12 cellular contexts compared by ENCODE assay signal in the genomic region with DNA sequence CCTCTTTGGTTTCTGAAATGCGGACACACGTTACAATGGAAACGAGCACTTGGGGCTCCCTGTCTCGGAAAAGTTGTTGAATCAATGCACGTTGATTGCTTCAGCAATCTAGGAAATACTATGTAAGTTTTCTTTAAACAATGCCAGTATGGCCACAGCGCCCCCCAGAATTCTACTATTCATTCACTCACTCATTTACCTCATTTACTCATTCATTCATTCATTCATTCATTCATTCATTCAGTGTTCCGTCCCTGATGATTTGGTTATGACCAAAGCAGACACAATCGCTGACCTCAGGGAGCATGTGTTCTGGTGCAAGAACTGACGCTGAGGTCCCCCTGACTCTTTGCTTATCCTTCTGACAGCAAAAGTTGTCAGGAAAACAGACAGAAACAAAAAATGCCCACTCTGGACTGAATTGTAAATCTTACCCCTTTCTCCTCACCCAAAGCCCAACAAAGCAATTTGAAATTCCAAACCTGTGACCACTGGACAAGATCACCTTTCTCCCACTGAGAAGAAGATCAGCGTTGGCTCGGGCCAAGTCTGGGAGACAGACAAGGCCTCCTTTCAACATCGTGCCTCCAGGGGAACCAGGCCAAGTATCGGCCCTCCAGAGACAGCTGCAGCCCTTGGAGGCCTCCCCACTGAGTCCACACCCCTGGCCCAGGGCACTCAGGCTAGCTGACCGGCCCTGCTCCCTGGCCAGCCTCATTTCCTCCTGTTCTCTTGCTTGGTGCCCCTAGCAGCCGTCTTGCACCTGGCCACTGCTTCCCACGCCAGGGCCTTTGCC.
"Had no signal": no experiment of that assay in that cellular context is flagged by ENCODE, and none has a peak within 500 bp of the region (broad histone marks: within the 10 kb centered on the region; RNA-seq: fewer than 3 reads in every experiment).

No MANE protein-coding gene starts in this region.

- H3K27me3 ChIP-seq: adrenal gland, esophagus muscularis mucosa, right atrium auricular region, suprapubic skin, transverse colon had no signal

- H3K36me3 ChIP-seq: adrenal gland, esophagus muscularis mucosa, right atrium auricular region, suprapubic skin, transverse colon, WERI-Rb-1 had no signal

- H3K27ac ChIP-seq: adrenal gland, esophagus muscularis mucosa, right atrium auricular region, skin epidermis, suprapubic skin, transverse colon, WERI-Rb-1 had no signal

- H3K4me3 ChIP-seq: adrenal gland, esophagus muscularis mucosa, right atrium auricular region, skin epidermis, suprapubic skin, transverse colon had no signal

- DNase-seq: activated CD4-positive, alpha-beta T cell treated with anti-CD3 and anti-CD28 coated beads for 1 hour; activated gamma-delta T cell; adrenal gland; cerebellar nuclear complex; effector CD4-positive, alpha-beta T cell; left cardiac atrium; transverse colon; WERI-Rb-1 had no signal

- H3K4me1 ChIP-seq: adrenal gland, right atrium auricular region, suprapubic skin, transverse colon had no signal

- H3K9me3 ChIP-seq: adrenal gland, esophagus muscularis mucosa, right atrium auricular region, suprapubic skin, transverse colon had no signal
